In genomic region chr1:52057245-52057644, GRCh38 we compare ENCODE assay signal across 8 cellular contexts. TPM values are rescaled to one million over a fixed set of nuclear protein-coding genes. Genes with fewer than 3 reads are reported as not detected.
DNase-seq lines count a peak whose midpoint lies in the region; ATAC-seq and TF ChIP-seq lines count a peak whose summit lies in the region.

No MANE protein-coding gene starts in this region.

- no peak for TF ChIP-seq POLR2A in sigmoid colon (IDR thresholded peaks at IDR 0.05)

- in situ Hi-C loops in Panc1 (cut with HindIII; ENCODE audit: low pct_unique_long_range_greater_than_20kb, low sequenced_read_pairs), result no loop called here

- ATAC-seq in Panc1 (no peak), HG02981 (IDR thresholded peaks at IDR 0.05; ENCODE audit: unreplicated experiment) (no peak)

- H3K9me3 ChIP-seq in Panc1 (ENCODE audit: control insufficient read depth, insufficient read depth, low read depth, low read length) (no peaks in the 10 kb centered on the region), fibroblast of lung (ENCODE audit: control insufficient read depth, insufficient read depth, low read depth, low read length) (no peaks in the 10 kb centered on the region), sigmoid colon (no peaks in the 10 kb centered on the region)

- H3K36me3 ChIP-seq in Panc1 (ENCODE audit: control insufficient read depth, insufficient read depth, low read length) (peaks cover 38% of the 10 kb centered on the region), fibroblast of lung (ENCODE audit: control insufficient read depth, insufficient read depth, low read length) (peaks cover 7% of the 10 kb centered on the region), sigmoid colon (peaks cover 3 to 21% (median 12%) of the 10 kb centered on the region in 4 donors)

- WGBS in sigmoid colon, 2 donors, result 4 to 9% methylated on average over 1 of the region's 1 CpG

- peaks cover 54% of the 10 kb centered on the region for H3K79me2 ChIP-seq in fibroblast of lung (ENCODE audit: control insufficient read depth, insufficient read depth, low read length)

- DNase-seq in Panc1 (ENCODE audit: low read depth, low spot score), result no peak
- peak in 1 of 2 donors; percentile 24 for DNase-seq in fibroblast of lung (ENCODE audit: low read depth in 2 of 2)
- no peak for DNase-seq in sigmoid colon
- DNase-seq in GF-D8 (lab: John Stamatoyannopoulos, UW), result no peak
- DNase-seq in HUDEP-2 (lab: John Stamatoyannopoulos, UW; ENCODE audit: unreplicated experiment in 76 of 76), result no peak
- no peak for DNase-seq in NCI-H1417 (lab: John Stamatoyannopoulos, UW)

- TF ChIP-seq EP300 in sigmoid colon (IDR thresholded peaks at IDR 0.05), result no peak

- no peak overlapping the region for H2AFZ ChIP-seq in fibroblast of lung (ENCODE audit: low read length)

- POLR2A ChIA-PET in Panc1 (lab: Charles Lee), result no interaction called here

- H3K27ac ChIP-seq in Panc1 (ENCODE audit: low read length) (peak overlapping the region; percentile 98), fibroblast of lung (ENCODE audit: insufficient read depth, low read length) (peak overlapping the region; percentile 72), sigmoid colon (peak overlapping the region in 3 of 4 donors; percentile 88 to 94 (median 88))

- peak overlapping the region; percentile 70 for H3K4me3 ChIP-seq in GM12875 (ENCODE audit: low read depth, low read length)
- peak overlapping the region; percentile 100 for H3K4me3 ChIP-seq in Panc1 (ENCODE audit: low read depth in 2 of 2, low read length in 2 of 2)
- H3K4me3 ChIP-seq in fibroblast of lung (replicated peaks in 1 of 4; ENCODE audit: control extremely low read depth in 1 of 4, insufficient read depth in 1 of 4, low read depth in 3 of 4, low read length in 4 of 4), result peak overlapping the region; percentile 69 to 89 (median 80)
- H3K4me3 ChIP-seq in sigmoid colon, result peak overlapping the region; percentile 77 to 96 (median 83)

- CTCF ChIA-PET in Panc1 (lab: Charles Lee), result no interaction called here

- TSS peak; percentile 87 for BruUV-seq in Panc1 (replicated peaks; lab: Mats Ljungman, UMichigan)

- H3K9ac ChIP-seq in fibroblast of lung (ENCODE audit: insufficient read depth, low read length), result peak overlapping the region; percentile 9

- H3K4me1 ChIP-seq in Panc1 (ENCODE audit: control insufficient read depth, insufficient read depth, low read length), result peaks cover 25% of the 10 kb centered on the region
- peaks cover 8% of the 10 kb centered on the region for H3K4me1 ChIP-seq in fibroblast of lung (ENCODE audit: control insufficient read depth, extremely low read depth, insufficient read depth, low read length)
- peaks cover 0 to 46% (median 33%) of the 10 kb centered on the region in 4 donors for H3K4me1 ChIP-seq in sigmoid colon

- intact Hi-C loops in Panc1 (cut with micrococcal nuclease; ENCODE audit: unreplicated experiment) (no loop called here), sigmoid colon (cut with DNase I) (loop anchor here (5.0 to 10.0 kb wide), 2 partner anchors 85 to 238 kb away; partner anchors contain the start of gene ZFYVE9)

- H4K20me1 ChIP-seq in fibroblast of lung (ENCODE audit: control insufficient read depth, extremely low read depth, insufficient read depth, low read length), result no peaks in the 10 kb centered on the region

- no peaks in the 10 kb centered on the region for H3K27me3 ChIP-seq in Panc1 (ENCODE audit: control insufficient read depth, insufficient read depth, low read length)
- H3K27me3 ChIP-seq in fibroblast of lung (ENCODE audit: control insufficient read depth, insufficient read depth, low read length), result no peaks in the 10 kb centered on the region
- H3K27me3 ChIP-seq in sigmoid colon, result no peaks in the 10 kb centered on the region

- TF ChIP-seq CTCF in GM12875 (IDR thresholded peaks at IDR 0.05; ENCODE audit: borderline replicate concordance, insufficient read depth, low read depth, low read length) (no peak), Panc1 (IDR thresholded peaks at IDR 0.05) (no peak), fibroblast of lung (conservative IDR thresholded peaks at IDR 0.05 in 1 of 2, IDR thresholded peaks at IDR 0.05 in 1 of 2; ENCODE audit: low read depth in 1 of 2, low read length in 2 of 2) (no peak), sigmoid colon (IDR thresholded peaks at IDR 0.05) (no peak)

- peak overlapping the region; percentile 77 for H3K4me2 ChIP-seq in fibroblast of lung (ENCODE audit: extremely low read depth, insufficient read depth, low read length)

RNA-seq across cellular contexts. Expression of gene BTF3L4, which starts 1.1 kb away (rescaled TPM):
- total RNA-seq in Panc1 (2021; ENCODE audit: unreplicated experiment), result 65.6 TPM
- 47.2 TPM for polyA plus RNA-seq in Panc1 (2012; ENCODE audit: insufficient read length)
- total RNA-seq in fibroblast of lung, result 55.5 and 63.2 TPM in 2 replicates
- 70.0 and 73.3 TPM in 2 replicates for polyA plus RNA-seq in fibroblast of lung
- polyA plus RNA-seq in fibroblast of lung (2012), result 49.5 and 51.0 TPM in 2 replicates
- 2.1 and 4.5 TPM in 2 replicates for polyA minus RNA-seq in fibroblast of lung (ENCODE audit: low replicate concordance)
- total RNA-seq in sigmoid colon, result 10 to 100 TPM; 42.9 to 58.1 (median 51.1) TPM
- polyA plus RNA-seq in sigmoid colon, result 10 to 100 TPM; 22.2 to 30.0 (median 27.3) TPM

RNA-seq across cellular contexts. Expression of gene TXNDC12, which starts 2.3 kb away (rescaled TPM):
- total RNA-seq in Panc1 (2021; ENCODE audit: unreplicated experiment), result 77.5 TPM
- 100.0 TPM for polyA plus RNA-seq in Panc1 (2012; ENCODE audit: insufficient read length)
- total RNA-seq in fibroblast of lung, result 34.5 and 34.7 TPM in 2 replicates
- 30.8 and 32.4 TPM in 2 replicates for polyA plus RNA-seq in fibroblast of lung
- 36.0 and 39.0 TPM in 2 replicates for polyA plus RNA-seq in fibroblast of lung (2012)
- 5.8 and 6.6 TPM in 2 replicates for polyA minus RNA-seq in fibroblast of lung (ENCODE audit: low replicate concordance)
- 10 to 100 TPM; 20.8 to 27.1 (median 26.3) TPM for total RNA-seq in sigmoid colon
- polyA plus RNA-seq in sigmoid colon, result 10 to 100 TPM in 2 of 3 donors, 1 to 10 TPM in 1; 9.0 to 33.3 (median 16.9) TPM

RNA-seq across cellular contexts. Expression of gene KTI12, which starts 23.6 kb away (rescaled TPM):
- total RNA-seq in Panc1 (2021; ENCODE audit: unreplicated experiment) (13.1 TPM), fibroblast of lung (6.9 and 7.8 TPM in 2 replicates), sigmoid colon (10 to 100 TPM in 3 of 4 donors, 1 to 10 TPM in 1; 8.2 to 15.0 (median 11.0) TPM)
- 8.2 TPM for polyA plus RNA-seq in Panc1 (2012; ENCODE audit: insufficient read length)
- polyA plus RNA-seq in fibroblast of lung (11.8 and 14.5 TPM in 2 replicates), sigmoid colon (1 to 10 TPM; 4.9 to 9.6 (median 6.0) TPM)
- 10.7 and 15.4 TPM in 2 replicates for polyA plus RNA-seq in fibroblast of lung (2012)
- polyA minus RNA-seq in fibroblast of lung (ENCODE audit: low replicate concordance), result 4.4 and 7.1 TPM in 2 replicates
